In the genomic region with DNA sequence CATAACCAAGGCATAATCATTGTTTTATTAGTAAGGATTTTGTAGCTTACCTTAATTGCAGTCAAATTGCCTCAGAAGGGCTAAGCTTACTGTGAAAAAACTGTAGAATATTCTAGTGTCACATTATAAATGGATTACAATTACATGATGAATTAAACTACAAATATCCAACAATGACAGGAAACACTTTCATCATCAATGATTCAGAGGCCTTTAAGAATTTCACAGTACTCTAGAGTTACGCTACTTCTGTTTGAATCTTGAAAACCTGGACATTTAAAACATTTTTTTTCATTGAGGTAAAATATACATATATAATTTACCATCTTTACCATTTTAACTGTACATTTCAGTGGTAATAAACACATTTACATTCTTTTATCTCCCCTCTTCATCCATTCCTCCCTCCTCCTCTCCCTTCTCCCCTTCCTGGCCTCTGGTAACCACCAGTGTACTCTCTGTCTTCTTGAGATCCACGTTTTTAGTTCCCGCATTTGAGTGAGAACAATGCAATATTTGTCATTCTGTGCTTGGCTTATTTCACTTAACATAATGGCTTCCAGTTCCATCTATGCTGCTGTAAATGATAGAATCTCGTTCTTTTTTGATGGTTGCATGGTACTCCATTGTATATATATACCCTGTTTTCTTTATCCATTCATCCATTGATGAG, we compare ENCODE assay signal across 28 cellular contexts. TPM values are rescaled to one million over a fixed set of nuclear protein-coding genes. Genes with fewer than 3 reads are reported as not detected.
DNase-seq lines count a peak whose midpoint lies in the region; ATAC-seq, FAIRE-seq and TF ChIP-seq lines count a peak whose summit lies in the region.
"Had no signal": no experiment of that assay in that cellular context is flagged by ENCODE, and none has a peak within 500 bp of the region (broad histone marks: within the 10 kb centered on the region; RNA-seq: fewer than 3 reads in every experiment).

No MANE protein-coding gene starts in this region.

- CTCF ChIA-PET in MCF 10A (lab: Yijun Ruan, JAX): interaction anchor here (0.6 to 1.2 kb wide), 2 partner anchors 8 to 100 kb away, joined by 3 to 5 read pairs; no protein-coding TSS in a partner anchor

- H3K4me3 ChIP-seq in breast epithelium (no peak overlapping the region), bronchial epithelial cell (ENCODE audit: low read depth, low read length) (no peak overlapping the region), fibroblast of pulmonary artery (replicated peaks; ENCODE audit: low read depth, low read length) (no peak overlapping the region)
- H3K4me3 ChIP-seq: BLaER1, HAP-1, Peyer's patch, SK-N-MC had no signal

- TF ChIP-seq CTCF in MCF 10A (IDR thresholded peaks at IDR 0.05; ENCODE audit: unreplicated experiment) (no peak), breast epithelium (IDR thresholded peaks at IDR 0.05) (no peak), bronchial epithelial cell (IDR thresholded peaks at IDR 0.05; ENCODE audit: insufficient read depth, low read length, severe bottlenecking) (no peak), fibroblast of pulmonary artery (IDR thresholded peaks at IDR 0.05; ENCODE audit: low read length, missing control alignments) (no peak)

- H3K36me3 ChIP-seq in breast epithelium (no peaks in the 10 kb centered on the region), bronchial epithelial cell (ENCODE audit: control insufficient read depth, insufficient read depth, low read length) (no peaks in the 10 kb centered on the region)
- H3K36me3 ChIP-seq: BLaER1, HAP-1, Peyer's patch had no signal

- DNase-seq in MCF 10A (ENCODE audit: unreplicated experiment): peak; percentile 24
- no peak for DNase-seq in breast epithelium (ENCODE audit: low spot score in 2 of 2)
- DNase-seq in bronchial epithelial cell (ENCODE audit: low read depth): peak; percentile 76
- DNase-seq in fibroblast of pulmonary artery (ENCODE audit: low read depth): peak; percentile 64
- DNase-seq in GF-D8 (lab: John Stamatoyannopoulos, UW): no peak
- DNase-seq: CD4-positive, CD25-positive, alpha-beta regulatory T cell; DMS153; DND-41; GOT3; HFFc6; IMR-90; NCI-H1092; NCI-H1417 treated with DMSO at 0.1 percent for 48 hours; NCI-H1694 treated with DMSO at 0.1 percent for 48 hours; NCI-H2081; NCI-H2227 treated with DMSO at 0.1 percent for 48 hours; NCI-H69; Peyer's patch; SIG-M5 had no signal

- TF ChIP-seq POLR2A in breast epithelium (IDR thresholded peaks at IDR 0.05): no peak

- no peaks in the 10 kb centered on the region for H3K4me1 ChIP-seq in breast epithelium
- H3K4me1 ChIP-seq: BLaER1, HAP-1, Peyer's patch had no signal

- no peaks in the 10 kb centered on the region for H3K36me3 Mint-ChIP-seq in MCF 10A (ENCODE audit: insufficient read depth, unreplicated experiment)
- H3K36me3 Mint-ChIP-seq: CD4-positive, CD25-positive, alpha-beta regulatory T cell had no signal

- H3K9me3 ChIP-seq in breast epithelium: no peaks in the 10 kb centered on the region
- H3K9me3 ChIP-seq: BLaER1, HAP-1, Peyer's patch had no signal

- no TSS peak for BruUV-seq in MCF 10A (replicated peaks; lab: Mats Ljungman, UMichigan)

- ATAC-seq in GM18868 (IDR thresholded peaks at IDR 0.05; ENCODE audit: unreplicated experiment): no peak
- ATAC-seq in GM21529 (IDR thresholded peaks at IDR 0.05; ENCODE audit: unreplicated experiment): no peak
- no peak for ATAC-seq in HG02884 (IDR thresholded peaks at IDR 0.05; ENCODE audit: unreplicated experiment)

- POLR2A ChIA-PET in MCF 10A (lab: Yijun Ruan, JAX): interaction anchor here (0.6 kb wide), 1 partner anchor 38 kb away, joined by 3 read pairs; no protein-coding TSS in a partner anchor

- intact Hi-C loops in MCF 10A (cut with micrococcal nuclease) (loop anchor here (10.0 kb wide), 1 partner anchor 155 kb away; no protein-coding TSS in a partner anchor), breast epithelium (cut with DNase I; ENCODE audit: low total_unique reads) (no loop called here)

- H3K27ac ChIP-seq in breast epithelium: no peak overlapping the region
- H3K27ac ChIP-seq: 22Rv1, BLaER1, KMS-11, Peyer's patch, SK-N-MC had no signal

- H3K9me3 Mint-ChIP-seq in MCF 10A (ENCODE audit: unreplicated experiment): no peaks in the 10 kb centered on the region
- H3K9me3 Mint-ChIP-seq: HFFc6 had no signal

- no peak for FAIRE-seq in bronchial epithelial cell (lab: Jason Lieb, UNC)

- no peak overlapping the region for H3K27ac Mint-ChIP-seq in MCF 10A (ENCODE audit: low read depth, unreplicated experiment)
- H3K27ac Mint-ChIP-seq: CD4-positive, CD25-positive, alpha-beta regulatory T cell; HFFc6 had no signal

- H3K27me3 Mint-ChIP-seq in MCF 10A (ENCODE audit: insufficient read depth, unreplicated experiment): no peaks in the 10 kb centered on the region

- no peaks in the 10 kb centered on the region for H3K27me3 ChIP-seq in breast epithelium
- H3K27me3 ChIP-seq in bronchial epithelial cell (ENCODE audit: control insufficient read depth, insufficient read depth, low read length): no peaks in the 10 kb centered on the region
- H3K27me3 ChIP-seq: BLaER1, Peyer's patch had no signal

- no peak overlapping the region for H3K4me3 Mint-ChIP-seq in MCF 10A (ENCODE audit: unreplicated experiment)
- H3K4me3 Mint-ChIP-seq: CD4-positive, CD25-positive, alpha-beta regulatory T cell; HFFc6 had no signal

- no peaks in the 10 kb centered on the region for H3K4me1 Mint-ChIP-seq in MCF 10A (ENCODE audit: insufficient read depth, unreplicated experiment)
- H3K4me1 Mint-ChIP-seq: CD4-positive, CD25-positive, alpha-beta regulatory T cell had no signal

RNA-seq across cellular contexts. Expression of gene GJD2, which starts 54.7 kb away (rescaled TPM):
- not detected in 2 replicates for total RNA-seq in MCF 10A (2022)
- not detected for total RNA-seq in breast epithelium
- total RNA-seq in bronchial epithelial cell: not detected in 2 replicates
- total RNA-seq: CD4-positive, CD25-positive, alpha-beta regulatory T cell; HFFc6; IMR-90; NCI-H460; Peyer's patch had no signal

Comparison
In these comparisons a context has a peak if more than half of its experiments do, and no peak if none do; other contexts are left out.
1. DNase-seq: peak in MCF 10A (single experiment), bronchial epithelial cell (single experiment) and fibroblast of pulmonary artery (single experiment); none in breast epithelium (0 of 2) and GF-D8 (single experiment).